8 cellular contexts compared by ENCODE assay signal in the genomic region with DNA sequence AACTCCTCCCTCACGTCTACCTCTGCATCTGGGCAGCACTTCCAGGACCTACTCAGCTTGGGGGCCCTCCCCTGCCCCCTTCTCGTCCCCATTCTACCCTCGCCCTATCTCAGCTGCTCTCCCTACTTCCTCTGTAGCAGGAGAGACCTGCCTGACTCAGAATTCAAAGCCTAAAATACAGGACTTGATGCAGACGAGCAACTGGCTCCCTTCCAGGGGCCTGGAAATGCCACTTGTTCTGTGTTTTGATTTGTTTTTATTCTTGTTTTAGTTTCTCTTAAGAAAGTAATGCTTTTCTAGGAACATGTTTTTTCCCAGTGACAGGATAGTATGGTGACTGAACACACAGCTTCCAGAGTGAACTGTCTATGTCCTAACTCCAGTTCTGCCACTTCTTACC.
"Had no signal": no experiment of that assay in that cellular context is flagged by ENCODE, and none has a peak within 500 bp of the region (broad histone marks: within the 10 kb centered on the region; RNA-seq: fewer than 3 reads in every experiment).

No MANE protein-coding gene starts in this region.

- DNase-seq: GM23248, GOT3, H7, H9, HCEC 1CT, HFFc6 had no signal

- H3K27ac ChIP-seq: GM23248 had no signal

- H3K36me3 ChIP-seq: HAP-1 had no signal

- H3K4me1 ChIP-seq: HAP-1 had no signal

- H3K4me3 ChIP-seq: GM23248, GM23338, HAP-1 had no signal

- H3K9me3 ChIP-seq: HAP-1 had no signal
